ENCODE assay signal across 1 cellular context in the genomic region with DNA sequence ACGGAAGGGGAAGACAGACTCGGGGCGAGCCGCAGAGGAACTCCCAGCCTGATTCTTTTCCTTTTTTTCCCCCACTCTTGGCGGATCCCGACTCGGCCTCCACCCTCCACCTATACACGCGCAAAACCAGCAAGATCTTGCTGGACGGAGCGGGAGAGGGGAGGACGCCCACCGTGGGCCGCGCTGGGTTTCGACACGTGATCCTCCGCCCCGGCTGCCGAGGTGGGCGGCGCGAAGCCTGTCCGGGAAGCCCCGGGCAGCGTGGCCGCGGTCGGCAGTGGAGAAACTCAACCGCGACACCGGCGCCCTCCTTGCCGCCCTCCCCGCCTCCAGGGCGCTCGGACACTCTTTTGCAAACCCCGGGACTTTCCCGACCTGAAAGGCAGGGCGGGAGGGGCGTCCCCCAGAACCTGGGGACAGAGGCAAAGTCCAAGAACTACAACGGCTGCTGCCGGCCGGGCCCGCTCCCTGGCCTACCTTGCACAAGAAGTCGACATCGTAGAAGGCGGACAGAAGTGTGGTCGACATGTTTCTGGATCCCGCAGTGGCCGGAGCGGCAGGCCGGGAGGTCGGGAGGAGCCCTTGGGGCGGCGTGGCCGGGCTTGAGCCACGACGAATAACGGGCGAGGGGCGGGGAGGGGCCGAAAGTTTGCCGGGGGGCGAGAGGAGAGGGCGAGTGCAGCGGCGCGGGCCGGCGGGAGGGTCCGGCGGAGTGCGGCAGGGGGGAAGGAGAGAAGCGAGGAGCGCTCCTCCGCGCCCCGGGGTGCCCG.
TF ChIP-seq lines count a peak whose summit lies in the region.

No MANE protein-coding gene starts in this region.

TF ChIP-seq in HepG2, 621 proteins besides CTCF, POLR2A, EP300 and RAD21 (continued from another document and continues in another):
- TF ChIP-seq ZNF709 (CRISPR knock-in tag; IDR thresholded peaks at IDR 0.05) (peak; percentile 66), CREB1 (IDR thresholded peaks at IDR 0.05) (no peak), CREB1 (CRISPR knock-in tag; IDR thresholded peaks at IDR 0.05) (no peak), ZNF446 (CRISPR knock-in tag; IDR thresholded peaks at IDR 0.05) (peak; percentile 70), ZNF550 (CRISPR knock-in tag; IDR thresholded peaks at IDR 0.05; ENCODE audit: borderline replicate concordance) (no peak), PTBP1 (IDR thresholded peaks at IDR 0.05; ENCODE audit: low read depth, low read length, poor library complexity, severe bottlenecking) (no peak), ZFYVE20 (CRISPR knock-in tag; IDR thresholded peaks at IDR 0.05; ENCODE audit: borderline replicate concordance, low read depth) (no peak), SRF (IDR thresholded peaks at IDR 0.05; ENCODE audit: low read depth, low read length) (no peak), RARG (CRISPR knock-in tag; IDR thresholded peaks at IDR 0.05; ENCODE audit: low read depth) (no peak), BRD4 (CRISPR knock-in tag; IDR thresholded peaks at IDR 0.05) (0 out of 2 replicates have a peak, but pooled peaks have one; percentile 16), DPF2 (CRISPR knock-in tag; IDR thresholded peaks at IDR 0.05; ENCODE audit: borderline replicate concordance, low read depth) (no peak), RARA (CRISPR knock-in tag; IDR thresholded peaks at IDR 0.05) (peak; percentile 32; the same call in 1 of the 2 replicates), ZNF572 (CRISPR knock-in tag; IDR thresholded peaks at IDR 0.05) (peak; percentile 79; the same call in 1 of the 2 replicates), ZNF160 (CRISPR knock-in tag; IDR thresholded peaks at IDR 0.05) (no peak; the same call in 1 of the 2 replicates), TBP (CRISPR knock-in tag; IDR thresholded peaks at IDR 0.05) (no peak), STAG1 (CRISPR knock-in tag; IDR thresholded peaks at IDR 0.05) (peak; percentile 9; the same call in 1 of the 2 replicates), NR2C2 (CRISPR knock-in tag; IDR thresholded peaks at IDR 0.05; ENCODE audit: borderline replicate concordance) (no peak; the same call in 1 of the 2 replicates), RBM22 (optimal IDR thresholded peaks at IDR 0.05; ENCODE audit: low read length) (peak; percentile 96), RXRA (CRISPR knock-in tag; IDR thresholded peaks at IDR 0.05) (peak; percentile 65; the same call in 1 of the 2 replicates), MBNL3 (CRISPR knock-in tag; conservative IDR thresholded peaks at IDR 0.05) (no peak), RCOR2 (CRISPR knock-in tag; IDR thresholded peaks at IDR 0.05) (peak; percentile 42; the same call in 1 of the 2 replicates), FOXA3 (CRISPR knock-in tag; IDR thresholded peaks at IDR 0.05) (no peak; the same call in 1 of the 2 replicates), ZNF557 (CRISPR knock-in tag; IDR thresholded peaks at IDR 0.05) (no peak; the same call in 1 of the 2 replicates), TOPORS (CRISPR knock-in tag; IDR thresholded peaks at IDR 0.05) (no peak), ZNF143 (CRISPR knock-in tag; IDR thresholded peaks at IDR 0.05) (no peak), AHR (CRISPR knock-in tag; IDR thresholded peaks at IDR 0.05) (no peak), ZBTB21 (CRISPR knock-in tag; IDR thresholded peaks at IDR 0.05) (no peak), ZNF20 (CRISPR knock-in tag; IDR thresholded peaks at IDR 0.05) (peak; percentile 68; the same call in 1 of the 2 replicates), ZNF761 (CRISPR knock-in tag; conservative IDR thresholded peaks at IDR 0.05) (no peak; the same call in 1 of the 2 replicates), GLI4 (CRISPR knock-in tag; IDR thresholded peaks at IDR 0.05; ENCODE audit: borderline replicate concordance) (no peak), IKZF4 (CRISPR knock-in tag; IDR thresholded peaks at IDR 0.05; ENCODE audit: borderline replicate concordance, low read depth, not compliant biosample characterization) (peak; percentile 45), RELA (CRISPR knock-in tag; IDR thresholded peaks at IDR 0.05) (peak; percentile 62; the same call in 1 of the 2 replicates), EZH2 (conservative IDR thresholded peaks at IDR 0.05; ENCODE audit: low read depth, low read length) (no peak), ZNF562 (CRISPR knock-in tag; IDR thresholded peaks at IDR 0.05; ENCODE audit: borderline replicate concordance) (no peak), KDM4B (CRISPR knock-in tag; IDR thresholded peaks at IDR 0.05) (peak; percentile 43; the same call in 1 of the 2 replicates)
- TF ChIP-seq, protein P1, sequence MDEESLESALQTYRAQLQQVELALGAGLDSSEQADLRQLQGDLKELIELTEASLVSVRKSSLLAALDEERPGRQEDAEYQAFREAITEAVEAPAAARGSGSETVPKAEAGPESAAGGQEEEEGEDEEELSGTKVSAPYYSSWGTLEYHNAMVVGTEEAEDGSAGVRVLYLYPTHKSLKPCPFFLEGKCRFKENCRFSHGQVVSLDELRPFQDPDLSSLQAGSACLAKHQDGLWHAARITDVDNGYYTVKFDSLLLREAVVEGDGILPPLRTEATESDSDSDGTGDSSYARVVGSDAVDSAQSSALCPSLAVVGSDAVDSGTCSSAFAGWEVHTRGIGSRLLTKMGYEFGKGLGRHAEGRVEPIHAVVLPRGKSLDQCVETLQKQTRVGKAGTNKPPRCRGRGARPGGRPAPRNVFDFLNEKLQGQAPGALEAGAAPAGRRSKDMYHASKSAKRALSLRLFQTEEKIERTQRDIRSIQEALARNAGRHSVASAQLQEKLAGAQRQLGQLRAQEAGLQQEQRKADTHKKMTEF (CRISPR knock-in tag; IDR thresholded peaks at IDR 0.05) = no peak
- TF ChIP-seq, protein P2, sequence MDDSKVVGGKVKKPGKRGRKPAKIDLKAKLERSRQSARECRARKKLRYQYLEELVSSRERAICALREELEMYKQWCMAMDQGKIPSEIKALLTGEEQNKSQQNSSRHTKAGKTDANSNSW (CRISPR knock-in tag; IDR thresholded peaks at IDR 0.05; ENCODE audit: borderline replicate concordance) = no peak; the same call in 1 of the 2 replicates
- TF ChIP-seq, protein P3, sequence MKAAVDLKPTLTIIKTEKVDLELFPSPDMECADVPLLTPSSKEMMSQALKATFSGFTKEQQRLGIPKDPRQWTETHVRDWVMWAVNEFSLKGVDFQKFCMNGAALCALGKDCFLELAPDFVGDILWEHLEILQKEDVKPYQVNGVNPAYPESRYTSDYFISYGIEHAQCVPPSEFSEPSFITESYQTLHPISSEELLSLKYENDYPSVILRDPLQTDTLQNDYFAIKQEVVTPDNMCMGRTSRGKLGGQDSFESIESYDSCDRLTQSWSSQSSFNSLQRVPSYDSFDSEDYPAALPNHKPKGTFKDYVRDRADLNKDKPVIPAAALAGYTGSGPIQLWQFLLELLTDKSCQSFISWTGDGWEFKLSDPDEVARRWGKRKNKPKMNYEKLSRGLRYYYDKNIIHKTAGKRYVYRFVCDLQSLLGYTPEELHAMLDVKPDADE (CRISPR knock-in tag; IDR thresholded peaks at IDR 0.05) = no peak; the same call in 1 of the 2 replicates
- TF ChIP-seq, protein P4, sequence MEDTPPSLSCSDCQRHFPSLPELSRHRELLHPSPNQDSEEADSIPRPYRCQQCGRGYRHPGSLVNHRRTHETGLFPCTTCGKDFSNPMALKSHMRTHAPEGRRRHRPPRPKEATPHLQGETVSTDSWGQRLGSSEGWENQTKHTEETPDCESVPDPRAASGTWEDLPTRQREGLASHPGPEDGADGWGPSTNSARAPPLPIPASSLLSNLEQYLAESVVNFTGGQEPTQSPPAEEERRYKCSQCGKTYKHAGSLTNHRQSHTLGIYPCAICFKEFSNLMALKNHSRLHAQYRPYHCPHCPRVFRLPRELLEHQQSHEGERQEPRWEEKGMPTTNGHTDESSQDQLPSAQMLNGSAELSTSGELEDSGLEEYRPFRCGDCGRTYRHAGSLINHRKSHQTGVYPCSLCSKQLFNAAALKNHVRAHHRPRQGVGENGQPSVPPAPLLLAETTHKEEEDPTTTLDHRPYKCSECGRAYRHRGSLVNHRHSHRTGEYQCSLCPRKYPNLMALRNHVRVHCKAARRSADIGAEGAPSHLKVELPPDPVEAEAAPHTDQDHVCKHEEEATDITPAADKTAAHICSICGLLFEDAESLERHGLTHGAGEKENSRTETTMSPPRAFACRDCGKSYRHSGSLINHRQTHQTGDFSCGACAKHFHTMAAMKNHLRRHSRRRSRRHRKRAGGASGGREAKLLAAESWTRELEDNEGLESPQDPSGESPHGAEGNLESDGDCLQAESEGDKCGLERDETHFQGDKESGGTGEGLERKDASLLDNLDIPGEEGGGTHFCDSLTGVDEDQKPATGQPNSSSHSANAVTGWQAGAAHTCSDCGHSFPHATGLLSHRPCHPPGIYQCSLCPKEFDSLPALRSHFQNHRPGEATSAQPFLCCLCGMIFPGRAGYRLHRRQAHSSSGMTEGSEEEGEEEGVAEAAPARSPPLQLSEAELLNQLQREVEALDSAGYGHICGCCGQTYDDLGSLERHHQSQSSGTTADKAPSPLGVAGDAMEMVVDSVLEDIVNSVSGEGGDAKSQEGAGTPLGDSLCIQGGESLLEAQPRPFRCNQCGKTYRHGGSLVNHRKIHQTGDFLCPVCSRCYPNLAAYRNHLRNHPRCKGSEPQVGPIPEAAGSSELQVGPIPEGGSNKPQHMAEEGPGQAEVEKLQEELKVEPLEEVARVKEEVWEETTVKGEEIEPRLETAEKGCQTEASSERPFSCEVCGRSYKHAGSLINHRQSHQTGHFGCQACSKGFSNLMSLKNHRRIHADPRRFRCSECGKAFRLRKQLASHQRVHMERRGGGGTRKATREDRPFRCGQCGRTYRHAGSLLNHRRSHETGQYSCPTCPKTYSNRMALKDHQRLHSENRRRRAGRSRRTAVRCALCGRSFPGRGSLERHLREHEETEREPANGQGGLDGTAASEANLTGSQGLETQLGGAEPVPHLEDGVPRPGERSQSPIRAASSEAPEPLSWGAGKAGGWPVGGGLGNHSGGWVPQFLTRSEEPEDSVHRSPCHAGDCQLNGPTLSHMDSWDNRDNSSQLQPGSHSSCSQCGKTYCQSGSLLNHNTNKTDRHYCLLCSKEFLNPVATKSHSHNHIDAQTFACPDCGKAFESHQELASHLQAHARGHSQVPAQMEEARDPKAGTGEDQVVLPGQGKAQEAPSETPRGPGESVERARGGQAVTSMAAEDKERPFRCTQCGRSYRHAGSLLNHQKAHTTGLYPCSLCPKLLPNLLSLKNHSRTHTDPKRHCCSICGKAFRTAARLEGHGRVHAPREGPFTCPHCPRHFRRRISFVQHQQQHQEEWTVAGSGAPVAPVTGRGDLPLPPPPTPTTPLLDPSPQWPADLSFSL (CRISPR knock-in tag; IDR thresholded peaks at IDR 0.05) = peak; percentile 12; the same call in 1 of the 2 replicates
- TF ChIP-seq, protein P5, sequence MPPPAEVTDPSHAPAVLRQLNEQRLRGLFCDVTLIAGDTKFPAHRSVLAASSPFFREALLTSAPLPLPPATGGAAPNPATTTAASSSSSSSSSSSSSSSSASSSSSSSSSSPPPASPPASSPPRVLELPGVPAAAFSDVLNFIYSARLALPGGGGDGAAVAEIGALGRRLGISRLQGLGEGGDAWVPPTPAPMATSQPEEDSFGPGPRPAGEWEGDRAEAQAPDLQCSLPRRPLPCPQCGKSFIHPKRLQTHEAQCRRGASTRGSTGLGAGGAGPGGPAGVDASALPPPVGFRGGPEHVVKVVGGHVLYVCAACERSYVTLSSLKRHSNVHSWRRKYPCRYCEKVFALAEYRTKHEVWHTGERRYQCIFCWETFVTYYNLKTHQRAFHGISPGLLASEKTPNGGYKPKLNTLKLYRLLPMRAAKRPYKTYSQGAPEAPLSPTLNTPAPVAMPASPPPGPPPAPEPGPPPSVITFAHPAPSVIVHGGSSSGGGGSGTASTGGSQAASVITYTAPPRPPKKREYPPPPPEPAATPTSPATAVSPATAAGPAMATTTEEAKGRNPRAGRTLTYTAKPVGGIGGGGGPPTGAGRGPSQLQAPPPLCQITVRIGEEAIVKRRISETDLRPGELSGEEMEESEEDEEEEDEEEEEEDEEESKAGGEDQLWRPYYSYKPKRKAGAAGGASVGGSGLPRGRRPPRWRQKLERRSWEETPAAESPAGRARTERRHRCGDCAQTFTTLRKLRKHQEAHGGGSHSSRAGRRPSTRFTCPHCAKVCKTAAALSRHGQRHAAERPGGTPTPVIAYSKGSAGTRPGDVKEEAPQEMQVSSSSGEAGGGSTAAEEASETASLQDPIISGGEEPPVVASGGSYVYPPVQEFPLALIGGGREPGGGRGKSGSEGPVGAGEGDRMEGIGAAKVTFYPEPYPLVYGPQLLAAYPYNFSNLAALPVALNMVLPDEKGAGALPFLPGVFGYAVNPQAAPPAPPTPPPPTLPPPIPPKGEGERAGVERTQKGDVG (CRISPR knock-in tag; IDR thresholded peaks at IDR 0.05; ENCODE audit: borderline replicate concordance) = no peak
- TF ChIP-seq, protein P6, sequence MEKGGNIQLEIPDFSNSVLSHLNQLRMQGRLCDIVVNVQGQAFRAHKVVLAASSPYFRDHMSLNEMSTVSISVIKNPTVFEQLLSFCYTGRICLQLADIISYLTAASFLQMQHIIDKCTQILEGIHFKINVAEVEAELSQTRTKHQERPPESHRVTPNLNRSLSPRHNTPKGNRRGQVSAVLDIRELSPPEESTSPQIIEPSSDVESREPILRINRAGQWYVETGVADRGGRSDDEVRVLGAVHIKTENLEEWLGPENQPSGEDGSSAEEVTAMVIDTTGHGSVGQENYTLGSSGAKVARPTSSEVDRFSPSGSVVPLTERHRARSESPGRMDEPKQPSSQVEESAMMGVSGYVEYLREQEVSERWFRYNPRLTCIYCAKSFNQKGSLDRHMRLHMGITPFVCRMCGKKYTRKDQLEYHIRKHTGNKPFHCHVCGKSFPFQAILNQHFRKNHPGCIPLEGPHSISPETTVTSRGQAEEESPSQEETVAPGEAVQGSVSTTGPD (CRISPR knock-in tag; IDR thresholded peaks at IDR 0.05) = no peak
- TF ChIP-seq, protein P7, sequence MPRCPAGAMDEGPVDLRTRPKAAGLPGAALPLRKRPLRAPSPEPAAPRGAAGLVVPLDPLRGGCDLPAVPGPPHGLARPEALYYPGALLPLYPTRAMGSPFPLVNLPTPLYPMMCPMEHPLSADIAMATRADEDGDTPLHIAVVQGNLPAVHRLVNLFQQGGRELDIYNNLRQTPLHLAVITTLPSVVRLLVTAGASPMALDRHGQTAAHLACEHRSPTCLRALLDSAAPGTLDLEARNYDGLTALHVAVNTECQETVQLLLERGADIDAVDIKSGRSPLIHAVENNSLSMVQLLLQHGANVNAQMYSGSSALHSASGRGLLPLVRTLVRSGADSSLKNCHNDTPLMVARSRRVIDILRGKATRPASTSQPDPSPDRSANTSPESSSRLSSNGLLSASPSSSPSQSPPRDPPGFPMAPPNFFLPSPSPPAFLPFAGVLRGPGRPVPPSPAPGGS (CRISPR knock-in tag; IDR thresholded peaks at IDR 0.05) = peak; percentile 68
- TF ChIP-seq, protein P8, sequence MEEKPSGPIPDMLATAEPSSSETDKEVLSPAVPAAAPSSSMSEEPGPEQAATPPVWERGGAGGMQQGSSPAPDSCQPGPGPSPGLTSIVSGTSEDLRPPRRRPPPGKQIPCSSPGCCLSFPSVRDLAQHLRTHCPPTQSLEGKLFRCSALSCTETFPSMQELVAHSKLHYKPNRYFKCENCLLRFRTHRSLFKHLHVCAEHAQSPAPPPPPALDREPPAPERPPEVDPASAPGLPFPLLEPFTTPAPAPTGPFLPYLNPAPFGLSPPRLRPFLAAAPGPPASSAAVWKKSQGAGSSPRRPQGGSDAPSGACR (CRISPR knock-in tag; IDR thresholded peaks at IDR 0.05) = peak; percentile 87
- TF ChIP-seq, protein P9, sequence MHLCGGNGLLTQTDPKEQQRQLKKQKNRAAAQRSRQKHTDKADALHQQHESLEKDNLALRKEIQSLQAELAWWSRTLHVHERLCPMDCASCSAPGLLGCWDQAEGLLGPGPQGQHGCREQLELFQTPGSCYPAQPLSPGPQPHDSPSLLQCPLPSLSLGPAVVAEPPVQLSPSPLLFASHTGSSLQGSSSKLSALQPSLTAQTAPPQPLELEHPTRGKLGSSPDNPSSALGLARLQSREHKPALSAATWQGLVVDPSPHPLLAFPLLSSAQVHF (CRISPR knock-in tag; IDR thresholded peaks at IDR 0.05) = no peak
- TF ChIP-seq, protein P10, sequence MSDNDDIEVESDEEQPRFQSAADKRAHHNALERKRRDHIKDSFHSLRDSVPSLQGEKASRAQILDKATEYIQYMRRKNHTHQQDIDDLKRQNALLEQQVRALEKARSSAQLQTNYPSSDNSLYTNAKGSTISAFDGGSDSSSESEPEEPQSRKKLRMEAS (IDR thresholded peaks at IDR 0.05) = no peak
